In genomic region chr13:74134777-74135305, GRCh38 we compare ENCODE assay signal across 8 cellular contexts. TPM values are rescaled to one million over a fixed set of nuclear protein-coding genes. Genes with fewer than 3 reads are reported as not detected.
DNase-seq lines count a peak whose midpoint lies in the region; ATAC-seq and TF ChIP-seq lines count a peak whose summit lies in the region.

No MANE protein-coding gene starts in this region.

- TF ChIP-seq EP300 in transverse colon (IDR thresholded peaks at IDR 0.05; ENCODE audit: low read depth) = no peak

- no peaks in the 10 kb centered on the region for H3K27me3 Mint-ChIP-seq in activated T-cell treated with anti-CD3 and anti-CD28 coated beads, Interleukin-2, amount 50 U/mL, for 4 hours (ENCODE audit: low read depth)
- H3K27me3 Mint-ChIP-seq in osteocyte (ENCODE audit: unreplicated experiment) = no peaks in the 10 kb centered on the region

- ATAC-seq in HG03045 (IDR thresholded peaks at IDR 0.05; ENCODE audit: unreplicated experiment) = peak; percentile 35
- ATAC-seq in activated T-cell treated with anti-CD3 and anti-CD28 coated beads, Interleukin-2, amount 50 U/mL, for 4 hours = peak; percentile 38 to 45

- no peaks in the 10 kb centered on the region for H3K9me3 Mint-ChIP-seq in activated T-cell treated with anti-CD3 and anti-CD28 coated beads, Interleukin-2, amount 50 U/mL, for 4 hours
- no peaks in the 10 kb centered on the region for H3K9me3 Mint-ChIP-seq in osteocyte (ENCODE audit: unreplicated experiment)

- peak overlapping the region; percentile 72 for H3K27ac Mint-ChIP-seq in osteocyte (ENCODE audit: unreplicated experiment)

- H3K4me3 ChIP-seq in fibroblast of pulmonary artery (replicated peaks; ENCODE audit: low read depth, low read length) (peak overlapping the region; percentile 75), transverse colon (peak overlapping the region; percentile 60 to 94 (median 78))

- TF ChIP-seq CTCF in fibroblast of pulmonary artery (IDR thresholded peaks at IDR 0.05; ENCODE audit: low read length, missing control alignments) (no peak), osteocyte (IDR thresholded peaks at IDR 0.05) (no peak), transverse colon (IDR thresholded peaks at IDR 0.05) (no peak)

- WGBS in transverse colon (ENCODE audit: low coverage in 1 of 2), 2 donors = 2% methylated on average over 22 of the region's 60 CpGs; no CpG with 5 or more reads in 1 of the 2 donors

- intact Hi-C loops in transverse colon (cut with DNase I; ENCODE audit: low total_unique reads) = no loop called here

- H3K4me1 ChIP-seq in transverse colon = peaks cover 7 to 31% (median 15%) of the 10 kb centered on the region in 4 donors

- DNase-seq in activated CD8-positive, alpha-beta memory T cell treated with anti-CD3 and anti-CD28 coated beads for 1 hour (ENCODE audit: extremely low read depth in 1 of 2, low read depth in 1 of 2) = peak; percentile 40 to 50
- no peak for DNase-seq in activated CD8-positive, alpha-beta memory T cell treated with anti-CD3 and anti-CD28 coated beads for 24 hours
- peak; percentile 86 for DNase-seq in NCI-H748 (lab: John Stamatoyannopoulos, UW; ENCODE audit: unreplicated experiment)
- DNase-seq in activated T-cell treated with anti-CD3 and anti-CD28 coated beads, Interleukin-2, amount 50 U/mL, for 4 hours = peak; percentile 62
- DNase-seq in fibroblast of pulmonary artery (ENCODE audit: low read depth) = no peak
- DNase-seq in osteocyte (ENCODE audit: extremely low spot score, unreplicated experiment) = peak; percentile 89
- DNase-seq in transverse colon = peak; percentile 75

- H3K9me3 ChIP-seq in transverse colon = no peaks in the 10 kb centered on the region

- H3K27me3 ChIP-seq in transverse colon = no peaks in the 10 kb centered on the region

- TF ChIP-seq POLR2A in transverse colon (IDR thresholded peaks at IDR 0.05) = no peak

- H3K4me3 Mint-ChIP-seq in activated T-cell treated with anti-CD3 and anti-CD28 coated beads, Interleukin-2, amount 50 U/mL, for 4 hours = peak overlapping the region; percentile 82
- H3K4me3 Mint-ChIP-seq in osteocyte (ENCODE audit: unreplicated experiment) = peak overlapping the region; percentile 78

- peaks cover 24% of the 10 kb centered on the region for H3K4me1 Mint-ChIP-seq in activated T-cell treated with anti-CD3 and anti-CD28 coated beads, Interleukin-2, amount 50 U/mL, for 4 hours (ENCODE audit: low read depth)
- peaks cover 24% of the 10 kb centered on the region for H3K4me1 Mint-ChIP-seq in osteocyte (ENCODE audit: unreplicated experiment)

- H3K36me3 ChIP-seq in transverse colon = no peaks in the 10 kb centered on the region

- peak overlapping the region; percentile 92 to 99 (median 96) for H3K27ac ChIP-seq in transverse colon

- H3K36me3 Mint-ChIP-seq in activated T-cell treated with anti-CD3 and anti-CD28 coated beads, Interleukin-2, amount 50 U/mL, for 4 hours (ENCODE audit: insufficient read depth) = no peaks in the 10 kb centered on the region
- H3K36me3 Mint-ChIP-seq in osteocyte (ENCODE audit: unreplicated experiment) = no peaks in the 10 kb centered on the region

- in situ Hi-C loops in transverse colon (cut with MboI; ENCODE audit: low pct_ligation_motif_present in 1 of 4, low pct_unique_long_range_greater_than_20kb in 1 of 4, low sequenced_read_pairs in 3 of 4) = no loop called here

RNA-seq across cellular contexts. Expression of gene KLF12, which starts 0.6 kb away (rescaled TPM):
- total RNA-seq in activated T-cell treated with anti-CD3 and anti-CD28 coated beads, Interleukin-2, amount 50 U/mL, for 4 hours = 10 to 100 TPM in 2 of 3 donors, 1 to 10 TPM in 1; 7.4 to 12.3 (median 10.5) TPM
- total RNA-seq in osteocyte (30.7 and 31.1 TPM in 2 replicates), transverse colon (10 to 100 TPM in 2 of 4 donors, 1 to 10 TPM in 2; 4.1 to 17.7 (median 8.2) TPM)

Comparison
In these comparisons a context has a peak if more than half of its experiments do, and no peak if none do; other contexts are left out.
1. DNase-seq: peak in activated CD8-positive, alpha-beta memory T cell treated with anti-CD3 and anti-CD28 coated beads for 1 hour (2 of 2), NCI-H748 (single experiment), activated T-cell treated with anti-CD3 and anti-CD28 coated beads, Interleukin-2, amount 50 U/mL, for 4 hours (single experiment), osteocyte (single experiment) and transverse colon (single experiment); none in activated CD8-positive, alpha-beta memory T cell treated with anti-CD3 and anti-CD28 coated beads for 24 hours (single experiment) and fibroblast of pulmonary artery (single experiment).